8 cellular contexts compared by ENCODE assay signal in genomic region chr22:35301370-35301874, GRCh38. TPM values are rescaled to one million over a fixed set of nuclear protein-coding genes. Genes with fewer than 3 reads are reported as not detected.
A peak's percentile ranks its signal among the peaks of the same experiment; 100 is the strongest.
DNase-seq lines count a peak whose midpoint lies in the region; ATAC-seq and TF ChIP-seq lines count a peak whose summit lies in the region.

No MANE protein-coding gene starts in this region.

- DNase-seq in Calu3 (peak; percentile 83), NOMO-1 treated with DMSO at 0.1 percent for 48 hours (lab: John Stamatoyannopoulos, UW; ENCODE audit: unreplicated experiment) (peak; percentile 96), naive B cell (no peak), GM13976 (ENCODE audit: low spot score) (no peak)
- DNase-seq in central memory CD8-positive, alpha-beta T cell (ENCODE audit: low spot score in 2 of 2) = no peak
- DNase-seq in activated CD4-positive, alpha-beta T cell treated with anti-CD3 and anti-CD28 coated beads for 1 hour = no peak

- TF ChIP-seq CTCF in Calu3 (IDR thresholded peaks at IDR 0.05; ENCODE audit: unreplicated experiment) (no peak), GM13976 (IDR thresholded peaks at IDR 0.05; ENCODE audit: borderline replicate concordance, control extremely low read depth, extremely low read depth, insufficient read depth, missing control alignments) (no peak)

- H3K36me3 Mint-ChIP-seq in Calu3 (ENCODE audit: insufficient read depth, unreplicated experiment) (peaks cover 55% of the 10 kb centered on the region), naive B cell (no peaks in the 10 kb centered on the region)
- peaks cover 23% of the 10 kb centered on the region for H3K36me3 Mint-ChIP-seq in central memory CD8-positive, alpha-beta T cell (ENCODE audit: insufficient read depth)

- intact Hi-C loops in Calu3 (cut with micrococcal nuclease; ENCODE audit: unreplicated experiment) = no loop called here

- H3K9me3 Mint-ChIP-seq in Calu3 (ENCODE audit: low read depth, unreplicated experiment) (no peaks in the 10 kb centered on the region), naive B cell (no peaks in the 10 kb centered on the region)
- no peaks in the 10 kb centered on the region for H3K9me3 Mint-ChIP-seq in central memory CD8-positive, alpha-beta T cell

- H3K27ac Mint-ChIP-seq in Calu3 (ENCODE audit: unreplicated experiment) = peak overlapping the region; percentile 99
- peak overlapping the region; percentile 99 for H3K27ac Mint-ChIP-seq in central memory CD8-positive, alpha-beta T cell (ENCODE audit: low read depth)
- H3K27ac Mint-ChIP-seq in naive B cell = peak overlapping the region in 4 of 6 donors; percentile 30 to 100 (median 82)

- CTCF ChIA-PET in Calu3 (lab: Charles Lee) = interaction anchor here (0.5 to 1.7 kb wide), 6 partner anchors 9 to 321 kb away, joined by 3 to 11 read pairs (median 3); no protein-coding TSS in a partner anchor

- H3K4me3 Mint-ChIP-seq in Calu3 (ENCODE audit: low read depth, unreplicated experiment) (peak overlapping the region; percentile 92), naive B cell (peak overlapping the region; percentile 29 to 97 (median 86))
- peak overlapping the region; percentile 94 for H3K4me3 Mint-ChIP-seq in central memory CD8-positive, alpha-beta T cell

- in situ Hi-C loops in GM13976 (cut with MboI; ENCODE audit: low sequenced_read_pairs, unreplicated experiment) = no loop called here

- no peak for ATAC-seq in central memory CD8-positive, alpha-beta T cell (replicated peaks; ENCODE audit: extremely low read depth, poor library complexity, severe bottlenecking)
- ATAC-seq in naive B cell (ENCODE audit: low read depth in 2 of 2) (no peak), GM18858 (IDR thresholded peaks at IDR 0.05; ENCODE audit: unreplicated experiment) (no peak), GM19351 (IDR thresholded peaks at IDR 0.05; ENCODE audit: unreplicated experiment) (no peak)

- H3K4me1 Mint-ChIP-seq in Calu3 (ENCODE audit: low read depth, unreplicated experiment) (peaks cover 23% of the 10 kb centered on the region), naive B cell (peaks cover 25 to 49% (median 27%) of the 10 kb centered on the region in 3 donors)
- peaks cover 30% of the 10 kb centered on the region for H3K4me1 Mint-ChIP-seq in central memory CD8-positive, alpha-beta T cell

- peaks cover 11% of the 10 kb centered on the region for H3K27me3 Mint-ChIP-seq in Calu3 (ENCODE audit: unreplicated experiment)
- H3K27me3 Mint-ChIP-seq in central memory CD8-positive, alpha-beta T cell = no peaks in the 10 kb centered on the region
- H3K27me3 Mint-ChIP-seq in naive B cell = no peaks in the 10 kb centered on the region

- no TSS peak for BruUV-seq in Calu3 (replicated peaks; lab: Mats Ljungman, UMichigan)

RNA-seq across cellular contexts. Expression of gene TOM1, which starts 1.7 kb away (rescaled TPM):
- 49.1 and 50.0 TPM in 2 replicates for total RNA-seq in Calu3 (2022)
- polyA plus RNA-seq in naive B cell (ENCODE audit: low read depth in 6 of 6) = 10 to 100 TPM; 15.4 to 24.9 (median 18.8) TPM

RNA-seq across cellular contexts. Expression of gene HMGXB4, which starts 44.1 kb away (rescaled TPM):
- 37.5 and 42.7 TPM in 2 replicates for total RNA-seq in Calu3 (2022)
- polyA plus RNA-seq in naive B cell (ENCODE audit: low read depth in 6 of 6) = 10 to 100 TPM; 12.1 to 20.9 (median 16.5) TPM

Comparison
In these comparisons a context has a peak if more than half of its experiments do, and no peak if none do; other contexts are left out.
1. DNase-seq: peak in Calu3 (single experiment) and NOMO-1 treated with DMSO at 0.1 percent for 48 hours (single experiment); none in central memory CD8-positive, alpha-beta T cell (0 of 2), naive B cell (single experiment), GM13976 (single experiment) and activated CD4-positive, alpha-beta T cell treated with anti-CD3 and anti-CD28 coated beads for 1 hour (single experiment).
2. Peak in every context shown above with its lines, with median percentiles within 50 percentile points of each other: H3K27ac Mint-ChIP-seq and H3K4me3 Mint-ChIP-seq.